ENCODE assay signal across 8 cellular contexts in the genomic region with DNA sequence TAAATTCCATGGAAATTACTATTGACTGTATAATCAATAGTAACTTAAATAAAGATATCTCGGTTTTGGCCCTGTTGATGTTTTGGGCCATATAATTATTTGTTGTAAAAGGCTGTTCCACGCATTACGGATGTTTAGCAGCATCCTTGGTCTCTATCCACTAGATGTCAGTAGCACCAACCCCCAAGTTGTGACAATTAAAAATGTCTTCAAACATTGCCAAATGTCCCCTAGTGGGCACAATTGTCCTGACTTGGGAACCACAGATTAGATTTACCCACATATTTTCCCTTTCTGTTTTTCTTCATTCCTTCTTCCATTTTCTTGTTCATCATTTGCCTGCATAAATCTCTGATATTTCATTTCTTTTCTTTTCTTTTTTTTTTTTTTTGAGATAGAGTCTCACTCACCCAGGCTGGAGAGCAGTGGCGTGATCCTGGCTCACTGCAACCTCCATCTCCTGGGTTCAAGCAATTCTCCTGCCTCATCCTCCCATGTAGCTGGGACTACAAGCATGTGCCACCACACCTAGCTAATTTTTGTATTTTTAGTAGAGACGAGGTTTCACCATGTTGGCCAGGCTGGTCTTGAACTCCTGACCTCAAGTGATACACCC. TPM values are rescaled to one million over a fixed set of nuclear protein-coding genes. Genes with fewer than 3 reads are reported as not detected.
DNase-seq lines count a peak whose midpoint lies in the region; ATAC-seq and TF ChIP-seq lines count a peak whose summit lies in the region.

No MANE protein-coding gene starts in this region.

- no peak overlapping the region for H3K4me3 ChIP-seq in liver (ENCODE audit: low read depth in 1 of 3, low read length in 3 of 3)

- no peaks in the 10 kb centered on the region for H3K36me3 ChIP-seq in liver (ENCODE audit: control insufficient read depth in 4 of 4, insufficient read depth in 3 of 4, low read depth in 1 of 4, low read length in 3 of 4)

- H3K27ac ChIP-seq in liver (ENCODE audit: low read depth in 1 of 2, low read length in 2 of 2): no peak overlapping the region
- H3K27ac ChIP-seq in caudate nucleus (ENCODE audit: low read depth, low read length): no peak overlapping the region

- peak; percentile 41 for DNase-seq in Caki2 (ENCODE audit: low read depth)
- DNase-seq in GM13976 (ENCODE audit: low spot score): peak; percentile 36
- peak; percentile 57 for DNase-seq in NCI-H345 (lab: John Stamatoyannopoulos, UW)
- DNase-seq in astrocyte of the hippocampus (ENCODE audit: low read depth, low spot score): peak; percentile 12
- DNase-seq in caudate nucleus (lab: John Stamatoyannopoulos, UW): no peak

- TF ChIP-seq RAD21 in liver (IDR thresholded peaks at IDR 0.05): peak; percentile 77 to 81

- in situ Hi-C loops in Caki2 (cut with HindIII; ENCODE audit: low pct_unique_long_range_greater_than_20kb, low sequenced_read_pairs): no loop called here
- in situ Hi-C loops in GM13976 (cut with MboI; ENCODE audit: low sequenced_read_pairs, unreplicated experiment): loop anchor here (25.0 kb wide), 1 partner anchor 170 kb away; no protein-coding TSS in a partner anchor

- no peaks in the 10 kb centered on the region for H3K9me3 ChIP-seq in liver (ENCODE audit: control insufficient read depth in 4 of 4, low read length in 3 of 4)

- peak; percentile 48 for TF ChIP-seq CTCF in GM13976 (IDR thresholded peaks at IDR 0.05; ENCODE audit: borderline replicate concordance, control extremely low read depth, extremely low read depth, insufficient read depth, missing control alignments)
- peak; percentile 76 for TF ChIP-seq CTCF in liver (IDR thresholded peaks at IDR 0.05; ENCODE audit: low read depth, low read length, missing input control)

- no peak for ATAC-seq in GM19351 (IDR thresholded peaks at IDR 0.05; ENCODE audit: unreplicated experiment)
- no peak for ATAC-seq in HG02610 (IDR thresholded peaks at IDR 0.05; ENCODE audit: unreplicated experiment)

- peaks cover 0 to 7% (median 1%) of the 10 kb centered on the region in 4 donors for H3K27me3 ChIP-seq in liver (ENCODE audit: control insufficient read depth in 4 of 4, insufficient read depth in 4 of 4, low read length in 3 of 4)

- no peak overlapping the region for H3K9ac ChIP-seq in liver (ENCODE audit: low read depth in 1 of 2, low read length in 2 of 2)

- WGBS in liver: 48% methylated on average over 5 of the region's 5 CpGs

- H3K4me1 ChIP-seq in liver (ENCODE audit: control insufficient read depth in 4 of 4, insufficient read depth in 4 of 4, low read length in 3 of 4): no peaks in the 10 kb centered on the region

TF ChIP-seq in liver, 16 proteins besides CTCF, POLR2A, EP300 and RAD21:
- no peak for TF ChIP-seq RXRA (IDR thresholded peaks at IDR 0.05)
- no peak for TF ChIP-seq SP1 (IDR thresholded peaks at IDR 0.05)
- TF ChIP-seq HNF4A (conservative IDR thresholded peaks at IDR 0.05): peak; percentile 10 to 41
TF ChIP-seq in liver: peak in this region for 1.

RNA-seq across cellular contexts. Expression of a gene that starts 13.6 kb away (rescaled TPM):
- total RNA-seq in Caki2 (2014; rRNA removed; shearing (Covaris generic); ENCODE audit: low replicate concordance): not detected in 2 replicates
- not detected for total RNA-seq in liver
- not detected for polyA plus RNA-seq in liver

RNA-seq across cellular contexts. Expression of a gene that starts 36.9 kb away (rescaled TPM):
- not detected in 2 replicates for total RNA-seq in Caki2 (2014; rRNA removed; shearing (Covaris generic); ENCODE audit: low replicate concordance)
- total RNA-seq in liver: not detected
- polyA plus RNA-seq in liver: not detected

RNA-seq across cellular contexts. Expression of a gene that starts 38.4 kb away (rescaled TPM):
- not detected in 2 replicates for total RNA-seq in Caki2 (2014; rRNA removed; shearing (Covaris generic); ENCODE audit: low replicate concordance)
- total RNA-seq in liver: not detected
- polyA plus RNA-seq in liver: not detected

RNA-seq across cellular contexts. Expression of a gene that starts 45.5 kb away (rescaled TPM):
- not detected in 2 replicates for total RNA-seq in Caki2 (2014; rRNA removed; shearing (Covaris generic); ENCODE audit: low replicate concordance)
- not detected for total RNA-seq in liver
- not detected for polyA plus RNA-seq in liver

RNA-seq across cellular contexts. Expression of a gene that starts 53.4 kb away (rescaled TPM):
- total RNA-seq in Caki2 (2014; rRNA removed; shearing (Covaris generic); ENCODE audit: low replicate concordance): not detected in 2 replicates
- total RNA-seq in liver: not detected
- polyA plus RNA-seq in liver: not detected

Comparison
In these comparisons a context has a peak if more than half of its experiments do, and no peak if none do; other contexts are left out.
1. DNase-seq: peak in Caki2 (single experiment), GM13976 (single experiment), NCI-H345 (single experiment) and astrocyte of the hippocampus (single experiment); none in caudate nucleus (0 of 61).